ENCODE assay signal across 1 cellular context in the genomic region with DNA sequence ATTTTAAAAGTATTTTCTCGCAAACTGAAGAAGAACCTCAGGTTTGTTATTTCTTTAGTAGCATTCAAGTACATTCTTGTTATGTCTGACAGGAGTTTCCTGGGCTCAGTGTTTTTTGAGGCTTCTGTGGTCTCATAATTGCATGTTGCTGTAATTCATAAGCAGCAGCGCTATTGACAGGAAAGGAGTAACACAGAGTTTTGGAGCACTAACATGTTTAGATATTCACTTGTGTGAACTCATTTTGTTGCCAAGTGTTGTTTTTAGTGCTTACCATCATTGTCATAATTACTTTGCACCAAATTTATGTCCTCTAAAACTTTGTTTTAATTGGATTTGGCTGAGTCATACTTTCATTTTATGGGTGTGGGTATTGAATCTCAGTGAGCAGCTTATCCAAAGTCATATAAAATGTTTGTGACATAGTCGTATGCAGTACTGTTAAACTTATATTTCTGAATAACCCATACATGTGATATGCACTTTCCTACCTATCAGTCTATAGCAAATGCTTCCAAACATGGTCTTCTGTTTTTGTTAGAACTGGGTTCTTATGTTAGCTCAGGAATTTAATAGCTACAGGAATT.
TF ChIP-seq lines count a peak whose summit lies in the region.

No MANE protein-coding gene starts in this region.

TF ChIP-seq in SK-N-SH treated with all-trans-retinoic acid at 6 μM for 48 hours, 23 proteins besides CTCF, POLR2A, EP300 and RAD21 (continued from another document):
- TF ChIP-seq PATZ1 (CRISPR knock-in tag; IDR thresholded peaks at IDR 0.05; ENCODE audit: borderline replicate concordance) (no peak), ZNF70 (CRISPR knock-in tag; IDR thresholded peaks at IDR 0.05) (no peak), TOX (CRISPR knock-in tag; IDR thresholded peaks at IDR 0.05; ENCODE audit: borderline replicate concordance) (no peak)
- TF ChIP-seq, protein P1, sequence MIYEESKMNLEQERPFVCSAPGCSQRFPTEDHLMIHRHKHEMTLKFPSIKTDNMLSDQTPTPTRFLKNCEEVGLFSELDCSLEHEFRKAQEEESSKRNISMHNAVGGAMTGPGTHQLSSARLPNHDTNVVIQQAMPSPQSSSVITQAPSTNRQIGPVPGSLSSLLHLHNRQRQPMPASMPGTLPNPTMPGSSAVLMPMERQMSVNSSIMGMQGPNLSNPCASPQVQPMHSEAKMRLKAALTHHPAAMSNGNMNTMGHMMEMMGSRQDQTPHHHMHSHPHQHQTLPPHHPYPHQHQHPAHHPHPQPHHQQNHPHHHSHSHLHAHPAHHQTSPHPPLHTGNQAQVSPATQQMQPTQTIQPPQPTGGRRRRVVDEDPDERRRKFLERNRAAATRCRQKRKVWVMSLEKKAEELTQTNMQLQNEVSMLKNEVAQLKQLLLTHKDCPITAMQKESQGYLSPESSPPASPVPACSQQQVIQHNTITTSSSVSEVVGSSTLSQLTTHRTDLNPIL (CRISPR knock-in tag; IDR thresholded peaks at IDR 0.05; ENCODE audit: low read depth), result no peak
TF ChIP-seq in SK-N-SH treated with all-trans-retinoic acid at 6 μM for 48 hours: peak in this region for 0.
